In the genomic region with DNA sequence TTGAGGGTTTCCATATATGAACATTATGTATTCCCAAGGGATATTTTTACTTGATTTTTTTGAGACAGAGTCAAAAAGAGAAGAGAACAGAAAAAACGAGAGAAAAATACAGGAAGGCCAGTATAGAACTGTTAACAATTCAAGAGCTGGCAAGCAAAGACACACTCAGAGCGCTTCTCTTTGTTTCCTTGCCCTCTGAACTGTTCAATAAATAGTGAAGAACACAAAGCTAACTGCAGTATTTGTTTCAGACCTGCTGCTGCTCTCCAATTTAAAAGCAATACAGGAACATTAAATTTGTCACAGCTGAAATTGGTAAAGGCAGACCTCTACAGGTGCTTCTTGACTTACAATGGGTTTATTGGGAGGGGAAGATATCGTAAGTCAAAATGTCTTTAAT, we compare ENCODE assay signal across 17 cellular contexts. TPM values are rescaled to one million over a fixed set of nuclear protein-coding genes. Genes with fewer than 3 reads are reported as not detected.
"Had no signal": no experiment of that assay in that cellular context is flagged by ENCODE, and none has a peak within 500 bp of the region (broad histone marks: within the 10 kb centered on the region; RNA-seq: fewer than 3 reads in every experiment).

No MANE protein-coding gene starts in this region.

- H3K27ac ChIP-seq: ascending aorta, breast epithelium, gastroesophageal sphincter, neutrophil, parathyroid adenoma, thoracic aorta had no signal

- H3K4me3 Mint-ChIP-seq: activated CD8-positive, alpha-beta T cell treated with anti-CD3 and anti-CD28 coated beads for 36 hours; activated naive CD8-positive, alpha-beta T cell treated with anti-CD3 and anti-CD28 coated beads, Interleukin-2, amount 10 ng/mL, durations not matched to agents 7 days and 5 days; naive thymus-derived CD4-positive, alpha-beta T cell had no signal

- ATAC-seq: activated CD8-positive, alpha-beta T cell treated with anti-CD3 and anti-CD28 coated beads for 36 hours; gastroesophageal sphincter; left colon; naive thymus-derived CD4-positive, alpha-beta T cell had no signal

- H3K9me3 Mint-ChIP-seq: activated CD8-positive, alpha-beta T cell treated with anti-CD3 and anti-CD28 coated beads for 36 hours; activated naive CD8-positive, alpha-beta T cell treated with anti-CD3 and anti-CD28 coated beads, Interleukin-2, amount 10 ng/mL, durations not matched to agents 7 days and 5 days; naive thymus-derived CD4-positive, alpha-beta T cell had no signal

- DNase-seq: activated CD4-positive, alpha-beta T cell treated with anti-CD3 and anti-CD28 coated beads for 1 hour; activated CD8-positive, alpha-beta T cell treated with anti-CD3 and anti-CD28 coated beads for 36 hours; activated gamma-delta T cell; activated naive CD8-positive, alpha-beta T cell treated with anti-CD3 and anti-CD28 coated beads, Interleukin-2, amount 10 ng/mL, durations not matched to agents 7 days and 5 days; activated T-cell treated with anti-CD3 and anti-CD28 coated beads, Interleukin-2, amount 50 U/mL, for 48 hours; heart right ventricle; left colon; mammary epithelial cell; naive thymus-derived CD4-positive, alpha-beta T cell; retina; stimulated activated naive CD8-positive, alpha-beta T cell treated with anti-CD3 and anti-CD28 coated beads, Interleukin-15, Interleukin-2, amounts not matched to agents 100 U/mL and 50 U/mL, for 24 hours had no signal

- H3K27me3 Mint-ChIP-seq: activated CD8-positive, alpha-beta T cell treated with anti-CD3 and anti-CD28 coated beads for 36 hours; activated naive CD8-positive, alpha-beta T cell treated with anti-CD3 and anti-CD28 coated beads, Interleukin-2, amount 10 ng/mL, durations not matched to agents 7 days and 5 days; naive thymus-derived CD4-positive, alpha-beta T cell had no signal

- H3K27ac Mint-ChIP-seq: activated CD8-positive, alpha-beta T cell treated with anti-CD3 and anti-CD28 coated beads for 36 hours; activated naive CD8-positive, alpha-beta T cell treated with anti-CD3 and anti-CD28 coated beads, Interleukin-2, amount 10 ng/mL, durations not matched to agents 7 days and 5 days had no signal

RNA-seq across cellular contexts. Expression of a gene that starts 44.5 kb away (rescaled TPM):
- total RNA-seq: activated naive CD8-positive, alpha-beta T cell treated with anti-CD3 and anti-CD28 coated beads, Interleukin-2, amount 10 ng/mL, durations not matched to agents 7 days and 5 days; ascending aorta; naive thymus-derived CD4-positive, alpha-beta T cell had no signal
